In genomic region chr11:134261626-134262488, GRCh38 we compare ENCODE assay signal across 8 cellular contexts. TPM values are rescaled to one million over a fixed set of nuclear protein-coding genes. Genes with fewer than 3 reads are reported as not detected.
DNase-seq lines count a peak whose midpoint lies in the region; ATAC-seq and TF ChIP-seq lines count a peak whose summit lies in the region.

No MANE protein-coding gene starts in this region.

- peaks cover 13% of the 10 kb centered on the region for H3K36me3 Mint-ChIP-seq in activated naive CD8-positive, alpha-beta T cell treated with anti-CD3 and anti-CD28 coated beads, Interleukin-2, amount 50 U/mL, for 24 hours (ENCODE audit: low read depth)

- H3K4me1 Mint-ChIP-seq in activated naive CD8-positive, alpha-beta T cell treated with anti-CD3 and anti-CD28 coated beads, Interleukin-2, amount 50 U/mL, for 24 hours: no peaks in the 10 kb centered on the region

- peak; percentile 78 for ATAC-seq in activated naive CD8-positive, alpha-beta T cell treated with anti-CD3 and anti-CD28 coated beads, Interleukin-2, amount 50 U/mL, for 24 hours
- ATAC-seq in mucosa of descending colon: peak; percentile 59
- no peak for ATAC-seq in HG02623 (IDR thresholded peaks at IDR 0.05; ENCODE audit: unreplicated experiment)
- no peak for ATAC-seq in HG03520 (IDR thresholded peaks at IDR 0.05; ENCODE audit: unreplicated experiment)

- no peaks in the 10 kb centered on the region for H3K9me3 Mint-ChIP-seq in activated naive CD8-positive, alpha-beta T cell treated with anti-CD3 and anti-CD28 coated beads, Interleukin-2, amount 50 U/mL, for 24 hours

- peak; percentile 23 for TF ChIP-seq CTCF in mucosa of descending colon (IDR thresholded peaks at IDR 0.05)

- intact Hi-C loops in mucosa of descending colon (cut with DNase I, micrococcal nuclease): no loop called here

- no peaks in the 10 kb centered on the region for H3K4me1 ChIP-seq in mucosa of descending colon (ENCODE audit: low read depth)

- no peak overlapping the region for H3K4me3 Mint-ChIP-seq in activated naive CD8-positive, alpha-beta T cell treated with anti-CD3 and anti-CD28 coated beads, Interleukin-2, amount 50 U/mL, for 24 hours

- H3K36me3 ChIP-seq in mucosa of descending colon (ENCODE audit: low read depth): peaks cover 2% of the 10 kb centered on the region

- peak; percentile 69 for DNase-seq in 8988T
- DNase-seq in COLO829 (ENCODE audit: low spot score): peak; percentile 22
- DNase-seq in NCI-H1092 (lab: John Stamatoyannopoulos, UW): peak; percentile 18
- DNase-seq in activated naive CD8-positive, alpha-beta T cell treated with anti-CD3 and anti-CD28 coated beads, Interleukin-2, amount 50 U/mL, for 24 hours: peak; percentile 24
- peak in 1 of 3 donors; percentile 55 for DNase-seq in mucosa of descending colon
- no peak for DNase-seq in midbrain (lab: John Stamatoyannopoulos, UW)

- no peak overlapping the region for H3K4me3 ChIP-seq in mucosa of descending colon

- no peaks in the 10 kb centered on the region for H3K27me3 Mint-ChIP-seq in activated naive CD8-positive, alpha-beta T cell treated with anti-CD3 and anti-CD28 coated beads, Interleukin-2, amount 50 U/mL, for 24 hours

- H3K27ac Mint-ChIP-seq in activated naive CD8-positive, alpha-beta T cell treated with anti-CD3 and anti-CD28 coated beads, Interleukin-2, amount 50 U/mL, for 24 hours: no peak overlapping the region

- H3K9me3 ChIP-seq in mucosa of descending colon: no peaks in the 10 kb centered on the region

RNA-seq across cellular contexts. Expression of gene ACAD8, which starts 8.5 kb away (rescaled TPM):
- 10 to 100 TPM; 24.4 to 31.1 (median 28.8) TPM for total RNA-seq in mucosa of descending colon

RNA-seq across cellular contexts. Expression of gene THYN1, which starts 8.7 kb away (rescaled TPM):
- total RNA-seq in mucosa of descending colon: 10 to 100 TPM; 33.5 to 40.2 (median 35.5) TPM

RNA-seq across cellular contexts. Expression of gene GLB1L3, which starts 14.3 kb away (rescaled TPM):
- total RNA-seq in mucosa of descending colon: under 1 TPM in 1 of 3 donors, not detected in 2; 0.09 TPM

RNA-seq across cellular contexts. Expression of gene VPS26B, which starts 37.4 kb away (rescaled TPM):
- total RNA-seq in mucosa of descending colon: 10 to 100 TPM; 38.6 to 50.8 (median 47.5) TPM

RNA-seq across cellular contexts. Expression of gene NCAPD3, which starts 38.1 kb away (rescaled TPM):
- total RNA-seq in mucosa of descending colon: 10 to 100 TPM; 12.6 to 19.8 (median 16.6) TPM

Comparison
In these comparisons a context has a peak if more than half of its experiments do, and no peak if none do; other contexts are left out.
1. ATAC-seq: peak in activated naive CD8-positive, alpha-beta T cell treated with anti-CD3 and anti-CD28 coated beads, Interleukin-2, amount 50 U/mL, for 24 hours (single experiment) and mucosa of descending colon (single experiment); none in HG02623 (single experiment) and HG03520 (single experiment).